8 cellular contexts compared by ENCODE assay signal in the genomic region with DNA sequence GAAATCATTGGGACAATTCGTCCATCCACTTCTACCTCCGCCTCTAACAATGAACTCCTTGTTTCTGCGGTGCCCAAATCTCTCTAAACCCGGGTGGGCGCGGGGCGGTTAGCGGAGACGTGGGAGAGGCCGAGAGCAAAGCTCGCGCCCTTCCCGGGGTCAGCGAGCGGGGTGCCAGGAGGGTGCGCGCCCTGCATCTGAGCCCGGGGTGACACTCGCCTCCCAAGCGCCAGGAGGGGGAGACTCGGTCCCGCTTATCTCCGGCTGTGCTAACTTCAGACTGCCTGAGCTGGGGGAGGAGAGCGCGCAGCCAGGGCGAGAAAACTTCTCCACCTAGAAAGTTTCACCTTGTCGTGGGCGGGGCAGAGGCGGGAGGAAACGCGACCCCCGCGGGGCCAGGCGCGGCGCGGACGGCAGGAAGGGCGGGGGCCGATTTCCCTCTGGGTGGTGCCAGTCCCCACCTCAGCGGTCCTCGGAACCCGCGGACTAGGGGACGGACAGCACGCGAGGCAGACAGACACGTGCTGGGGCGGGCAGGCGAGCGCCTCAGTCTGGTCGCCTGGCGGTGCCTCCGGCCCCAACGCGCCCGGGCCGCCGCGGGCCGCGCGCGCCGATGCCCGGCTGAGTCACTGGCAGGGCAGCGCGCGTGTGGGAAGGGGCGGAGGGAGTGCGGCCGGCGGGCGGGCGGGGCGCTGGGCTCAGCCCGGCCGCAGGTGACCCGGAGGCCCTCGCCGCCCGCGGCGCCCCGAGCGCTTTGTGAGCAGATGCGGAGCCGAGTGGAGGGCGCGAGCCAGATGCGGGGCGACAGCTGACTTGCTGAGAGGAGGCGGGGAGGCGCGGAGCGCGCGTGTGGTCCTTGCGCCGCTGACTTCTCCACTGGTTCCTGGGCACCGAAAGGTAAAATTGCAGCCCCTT. TPM values are rescaled to one million over a fixed set of nuclear protein-coding genes. Genes with fewer than 3 reads are reported as not detected.
DNase-seq lines count a peak whose midpoint lies in the region; ATAC-seq, FAIRE-seq and TF ChIP-seq lines count a peak whose summit lies in the region.

TSS of gene MET (plus strand) at position 516 of the 915 bp plus-strand sequence. CDS start 26,889 bp downstream, outside the sequence.

- peak within 1 kb of the TSS; percentile 62 for H3K4me2 ChIP-seq in OCI-LY1 (ENCODE audit: low read length)

- no peak within 1 kb of the TSS for H3K27ac ChIP-seq in OCI-LY1 (ENCODE audit: low read depth, low read length, poor library complexity, severe bottlenecking)

- H3K79me2 ChIP-seq in OCI-LY1 (ENCODE audit: insufficient read depth, low read length): no peaks in the 10 kb centered on the region

- H4K20me1 ChIP-seq in OCI-LY1 (ENCODE audit: insufficient read depth, low read length): no peaks in the 10 kb centered on the region

- no peaks in the 10 kb centered on the region for H3F3A ChIP-seq in OCI-LY1 (ENCODE audit: insufficient read depth, low read length)

- no peak for DNase-seq in D721Med (ENCODE audit: insufficient read length, low spot score)
- DNase-seq in amniotic stem cell (lab: John Stamatoyannopoulos, UW): peak; percentile 82
- DNase-seq in left cardiac atrium: peak; percentile 79
- DNase-seq in posterior cingulate gyrus: peak; percentile 22 to 96 (median 64)
- no peak for DNase-seq in NK-92 treated with Interleukin-12 subunit alpha and Interleukin-12 subunit beta, amount 100 ng/mL, for 24 hours (lab: John Stamatoyannopoulos, UW)

- H3K9ac ChIP-seq in OCI-LY1 (ENCODE audit: low read length): no peak within 1 kb of the TSS

- no peak within 1 kb of the TSS for H2AFZ ChIP-seq in OCI-LY1 (ENCODE audit: low read length)

- H3K9me3 ChIP-seq in OCI-LY1 (ENCODE audit: low read length): no peaks in the 10 kb centered on the region

- H3K4me1 ChIP-seq in OCI-LY1 (ENCODE audit: insufficient read depth, low read length, severe bottlenecking): peaks cover 5% of the 10 kb centered on the region

- no peaks in the 10 kb centered on the region; the same call in 1 of the 2 replicates for H3K27me3 ChIP-seq in OCI-LY1 (ENCODE audit: insufficient read depth, low read length)

- FAIRE-seq in D721Med (lab: Jason Lieb, UNC): no peak

- H3K36me3 ChIP-seq in OCI-LY1 (ENCODE audit: insufficient read depth, low read length): no peaks in the 10 kb centered on the region

- intact Hi-C loops in left cardiac atrium (cut with DNase I): loop anchor here (5.0 to 10.0 kb wide), 3 partner anchors 80 to 135 kb away; no protein-coding TSS in a partner anchor
- intact Hi-C loops in posterior cingulate gyrus (cut with DNase I): loop anchor here (1.0 to 5.0 kb wide), 3 partner anchors 75 to 138 kb away; no protein-coding TSS in a partner anchor

- TF ChIP-seq CTCF in D721Med (IDR thresholded peaks at IDR 0.05; ENCODE audit: insufficient read depth, missing control alignments) (peak; percentile 19), OCI-LY1 (IDR thresholded peaks at IDR 0.05; ENCODE audit: low read length) (peak; percentile 38; the same call in 1 of the 2 replicates)

- H3K4me3 ChIP-seq in OCI-LY1 (ENCODE audit: low read depth, low read length, poor library complexity, severe bottlenecking): peak within 1 kb of the TSS; percentile 45

- H3K9me2 ChIP-seq in OCI-LY1 (ENCODE audit: low read depth, low read length): no peaks in the 10 kb centered on the region

- ATAC-seq in GM19455 (IDR thresholded peaks at IDR 0.05; ENCODE audit: unreplicated experiment): peak; percentile 90
- ATAC-seq in HG03469 (IDR thresholded peaks at IDR 0.05; ENCODE audit: unreplicated experiment): peak; percentile 70
- ATAC-seq in left cardiac atrium: peak; percentile 92 to 97

RNA-seq across cellular contexts. Expression of gene MET, which starts in this region (rescaled TPM):
- 10 to 100 TPM; 15.7 to 16.7 TPM for total RNA-seq in left cardiac atrium

Comparison
In these comparisons a context has a peak if more than half of its experiments do, and no peak if none do; other contexts are left out.
1. DNase-seq: peak in amniotic stem cell (single experiment), left cardiac atrium (single experiment) and posterior cingulate gyrus (10 of 10); none in D721Med (single experiment) and NK-92 treated with Interleukin-12 subunit alpha and Interleukin-12 subunit beta, amount 100 ng/mL, for 24 hours (single experiment).
2. Peak in every context shown above with its lines, with median percentiles within 50 percentile points of each other: ATAC-seq.